Comparison of ENCODE assay signal across 17 cellular contexts in the genomic region with DNA sequence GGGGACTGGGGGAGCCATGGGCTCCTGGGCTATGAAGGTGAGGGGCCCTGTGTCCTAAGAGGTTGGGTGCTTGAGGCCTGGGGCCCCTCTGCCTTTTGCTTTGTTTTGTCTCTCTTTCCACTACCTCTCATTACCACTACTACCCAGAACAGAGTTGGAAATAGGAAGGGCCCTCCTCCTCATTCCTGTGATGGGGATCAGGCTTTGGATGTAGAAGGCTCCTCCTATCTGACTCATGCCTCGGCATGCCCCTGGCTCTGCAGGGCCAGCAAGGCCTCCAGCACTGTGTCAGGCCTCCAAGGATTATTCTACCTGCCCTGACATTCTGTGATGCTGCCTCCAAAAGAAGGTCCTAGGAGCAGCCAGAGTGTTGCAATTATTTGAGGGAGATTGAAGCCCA. TPM values are rescaled to one million over a fixed set of nuclear protein-coding genes. Genes with fewer than 3 reads are reported as not detected.
A peak's percentile ranks its signal among the peaks of the same experiment; 100 is the strongest.
DNase-seq lines count a peak whose midpoint lies in the region; ATAC-seq and TF ChIP-seq lines count a peak whose summit lies in the region.
"Had no signal": no experiment of that assay in that cellular context is flagged by ENCODE, and none has a peak within 500 bp of the region (broad histone marks: within the 10 kb centered on the region; RNA-seq: fewer than 3 reads in every experiment).

No MANE protein-coding gene starts in this region.

- H3K4me3 ChIP-seq in heart left ventricle (no peak overlapping the region), right atrium auricular region (no peak overlapping the region), right cardiac atrium (ENCODE audit: low read length) (no peak overlapping the region)
- H3K4me3 ChIP-seq: dorsolateral prefrontal cortex, gastrocnemius medialis, ovary, stomach had no signal

- no peak for ATAC-seq in heart left ventricle
- peak; percentile 23 to 53 for ATAC-seq in right cardiac atrium
- no peak for ATAC-seq in HG02678 (IDR thresholded peaks at IDR 0.05; ENCODE audit: unreplicated experiment)
- ATAC-seq: activated CD4-positive, CD25-positive, alpha-beta regulatory T cell treated with anti-CD3 and anti-CD28 coated beads, Interleukin-2, amount 50 U/mL, for 24 hours; gastrocnemius medialis had no signal

- H3K36me3 ChIP-seq in heart left ventricle = no peaks in the 10 kb centered on the region
- no peaks in the 10 kb centered on the region for H3K36me3 ChIP-seq in right atrium auricular region
- H3K36me3 ChIP-seq: gastrocnemius medialis, ovary, stomach had no signal

- H3K27ac ChIP-seq in heart left ventricle (peak overlapping the region in 7 of 12 donors; percentile 39 to 70 (median 54)), right atrium auricular region (peak overlapping the region in 1 of 2 donors; percentile 40), right cardiac atrium (ENCODE audit: low read length) (no peak overlapping the region)
- H3K27ac ChIP-seq: gastrocnemius medialis, stomach had no signal

- WGBS in heart left ventricle, 4 donors = 42 to 55% (median 49%) methylated on average over 1 of the region's 1 CpG
- WGBS in right cardiac atrium = 49% methylated on average over 1 of the region's 1 CpG

- H3K9me3 ChIP-seq in heart left ventricle = no peaks in the 10 kb centered on the region
- no peaks in the 10 kb centered on the region for H3K9me3 ChIP-seq in right atrium auricular region
- H3K9me3 ChIP-seq in right cardiac atrium (ENCODE audit: control insufficient read depth, low read length) = no peaks in the 10 kb centered on the region
- H3K9me3 ChIP-seq: gastrocnemius medialis, ovary, stomach had no signal

- TF ChIP-seq CTCF in heart left ventricle (IDR thresholded peaks at IDR 0.05) (no peak), right atrium auricular region (IDR thresholded peaks at IDR 0.05) (no peak)

- no peak for TF ChIP-seq POLR2A in heart left ventricle (IDR thresholded peaks at IDR 0.05)

- DNase-seq in heart left ventricle (no peak), right atrium auricular region (ENCODE audit: low spot score) (no peak), amniotic epithelial cell (ENCODE audit: low read depth) (peak; percentile 3), right cardiac atrium (peak in 1 of 3 donors; percentile 43), GDM1 (lab: John Stamatoyannopoulos, UW) (no peak), NCI-H146 treated with DMSO at 0.1 percent for 48 hours (lab: John Stamatoyannopoulos, UW; ENCODE audit: unreplicated experiment) (no peak), RKO (ENCODE audit: low spot score) (no peak)
- DNase-seq: dorsolateral prefrontal cortex, gastrocnemius medialis, NCI-H2029 treated with DMSO at 0.1 percent for 48 hours, stomach had no signal

- H3K4me1 ChIP-seq in heart left ventricle (peaks cover 0 to 22% (median 3%) of the 10 kb centered on the region in 12 donors), right atrium auricular region (peaks cover 0 to 12% of the 10 kb centered on the region in 2 donors), right cardiac atrium (ENCODE audit: control insufficient read depth, insufficient read depth, low read length) (no peaks in the 10 kb centered on the region)
- H3K4me1 ChIP-seq: gastrocnemius medialis had no signal

- intact Hi-C loops in heart left ventricle (cut with DNase I) = no loop called here
- intact Hi-C loops in right cardiac atrium (cut with DNase I) = no loop called here

- H3K27me3 ChIP-seq in heart left ventricle (no peaks in the 10 kb centered on the region), right atrium auricular region (no peaks in the 10 kb centered on the region), right cardiac atrium (ENCODE audit: control insufficient read depth, insufficient read depth) (no peaks in the 10 kb centered on the region)
- H3K27me3 ChIP-seq: gastrocnemius medialis, ovary, stomach had no signal

RNA-seq across cellular contexts. Expression of a gene that starts 0.8 kb away (rescaled TPM):
- total RNA-seq in heart left ventricle (not detected), right atrium auricular region (not detected), right cardiac atrium (not detected)
- polyA plus RNA-seq in heart left ventricle (not detected), right cardiac atrium (not detected)
- total RNA-seq: A172; dorsolateral prefrontal cortex; G401; gastrocnemius medialis; stomach; T-helper 1 cell treated with Interleukin-12 subunit alpha and Interleukin-12 subunit beta and Interleukin-4 antibody, amounts not matched to agents 30 ng/mL and 1 ng/mL, for 36 hours had no signal
- polyA plus RNA-seq: ovary, stomach had no signal

Comparison
In these comparisons a context has a peak if more than half of its experiments do, and no peak if none do; other contexts are left out.
1. ATAC-seq: peak in right cardiac atrium (2 of 2); none in heart left ventricle (0 of 4) and HG02678 (single experiment).